ENCODE assay signal across 10 cellular contexts in the genomic region with DNA sequence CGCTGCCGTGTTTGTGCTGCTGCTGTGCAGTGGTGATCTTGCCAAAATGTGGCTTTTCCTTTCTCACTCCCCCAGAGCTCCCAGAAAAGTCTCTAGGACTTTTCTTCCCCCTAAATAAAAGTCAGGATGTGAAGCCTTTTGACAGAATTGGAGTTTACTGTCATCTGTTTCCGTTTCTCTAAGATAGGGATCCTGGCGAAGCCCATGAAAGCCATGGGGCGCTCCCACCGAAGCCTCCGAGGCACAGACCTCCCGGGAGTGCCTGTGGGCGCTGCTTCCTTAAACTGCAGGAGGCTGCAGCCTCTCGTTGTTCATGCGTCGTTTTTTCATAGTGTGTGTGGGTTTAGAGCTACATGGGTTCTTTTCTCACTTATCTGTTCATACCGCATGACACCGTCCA. TPM values are rescaled to one million over a fixed set of nuclear protein-coding genes. Genes with fewer than 3 reads are reported as not detected.
DNase-seq lines count a peak whose midpoint lies in the region; ATAC-seq and TF ChIP-seq lines count a peak whose summit lies in the region.
"Had no signal": no experiment of that assay in that cellular context is flagged by ENCODE, and none has a peak within 500 bp of the region (broad histone marks: within the 10 kb centered on the region; RNA-seq: fewer than 3 reads in every experiment).

No MANE protein-coding gene starts in this region.

- no peak for TF ChIP-seq EP300 in transverse colon (IDR thresholded peaks at IDR 0.05; ENCODE audit: low read depth)

- peak overlapping the region; percentile 89 for H3K27ac ChIP-seq in caudate nucleus (ENCODE audit: low read depth, low read length)
- H3K27ac ChIP-seq in mesenchymal stem cell (ENCODE audit: low read length, poor library complexity, severe bottlenecking), result peak overlapping the region; percentile 14
- H3K27ac ChIP-seq in transverse colon, result peak overlapping the region; percentile 49 to 85 (median 78)

- peak overlapping the region in 1 of 2 experiments; percentile 78 for H3K14ac ChIP-seq in mesenchymal stem cell (ENCODE audit: low read length in 2 of 2)

- intact Hi-C loops in transverse colon (cut with DNase I; ENCODE audit: low total_unique reads), result no loop called here

- H3K4me1 ChIP-seq in mesenchymal stem cell (ENCODE audit: control insufficient read depth, insufficient read depth, low read depth, low read length), result peaks cover 32% of the 10 kb centered on the region
- peaks cover 40 to 64% (median 47%) of the 10 kb centered on the region in 4 donors for H3K4me1 ChIP-seq in transverse colon

- in situ Hi-C loops in transverse colon (cut with MboI; ENCODE audit: low pct_ligation_motif_present in 1 of 4, low pct_unique_long_range_greater_than_20kb in 1 of 4, low sequenced_read_pairs in 3 of 4), result no loop called here

- H3K9ac ChIP-seq in mesenchymal stem cell (ENCODE audit: low read length), result peak overlapping the region; percentile 76

- H4K8ac ChIP-seq in mesenchymal stem cell (ENCODE audit: low read length), result peak overlapping the region; percentile 14

- no peak overlapping the region for H2AFZ ChIP-seq in mesenchymal stem cell (ENCODE audit: low read depth, low read length)

- H2AK5ac ChIP-seq in mesenchymal stem cell (ENCODE audit: low read length, severe bottlenecking), result no peak overlapping the region

- H3K36me3 ChIP-seq in mesenchymal stem cell (ENCODE audit: control insufficient read depth in 1 of 2, insufficient read depth in 2 of 2, low read depth in 1 of 2, low read length in 2 of 2) (no peaks in the 10 kb centered on the region), transverse colon (no peaks in the 10 kb centered on the region)

- H3K27me3 ChIP-seq in mesenchymal stem cell (ENCODE audit: control insufficient read depth in 1 of 2, insufficient read depth in 1 of 2, low read length in 2 of 2) (no peaks in the 10 kb centered on the region), transverse colon (no peaks in the 10 kb centered on the region)

- H3K4me2 ChIP-seq in mesenchymal stem cell (ENCODE audit: low read length, poor library complexity, severe bottlenecking), result peak overlapping the region; percentile 25

- peak overlapping the region; percentile 77 for H4K91ac ChIP-seq in mesenchymal stem cell (ENCODE audit: low read length)

- peak; percentile 29 for DNase-seq in OCI-M1 (lab: John Stamatoyannopoulos, UW)
- DNase-seq in caudate nucleus (lab: John Stamatoyannopoulos, UW), result peak in 6 of 61 donors; percentile 20 to 58 (median 36)
- no peak for DNase-seq in mesenchymal stem cell
- DNase-seq in transverse colon, result no peak
- DNase-seq in 8988T, result no peak
- DNase-seq in NCI-H524 treated with DMSO at 0.1 percent for 48 hours (lab: John Stamatoyannopoulos, UW), result no peak
- DNase-seq: immature natural killer cell, NCI-H510A had no signal

- H3K79me1 ChIP-seq in mesenchymal stem cell (replicated peaks; ENCODE audit: low read length, poor library complexity, severe bottlenecking), result peaks cover 33% of the 10 kb centered on the region

- 78% methylated on average over 13 of the region's 14 CpGs for WGBS in mesenchymal stem cell
- 36 to 54% methylated on average over 3 to 14 of the region's 14 CpGs for WGBS in transverse colon (ENCODE audit: low coverage in 1 of 2), 2 donors

- no peak for TF ChIP-seq POLR2A in transverse colon (IDR thresholded peaks at IDR 0.05)

- peak overlapping the region in 1 of 2 experiments; percentile 46 for H3K23ac ChIP-seq in mesenchymal stem cell (ENCODE audit: low read length in 2 of 2)

- peak overlapping the region; percentile 54 to 75 for H3K4ac ChIP-seq in mesenchymal stem cell (ENCODE audit: low read depth in 1 of 2, low read length in 2 of 2)

- peak overlapping the region; percentile 29 for H2BK120ac ChIP-seq in mesenchymal stem cell (ENCODE audit: low read depth, low read length)

- H3K4me3 ChIP-seq in mesenchymal stem cell (ENCODE audit: insufficient read depth in 1 of 2, low read depth in 1 of 2, low read length in 2 of 2) (peak overlapping the region in 1 of 2 experiments; percentile 48), transverse colon (no peak overlapping the region)

- peak overlapping the region in 1 of 2 experiments; percentile 87 for H2BK12ac ChIP-seq in mesenchymal stem cell (ENCODE audit: low read length in 2 of 2)

- no peak for TF ChIP-seq CTCF in transverse colon (IDR thresholded peaks at IDR 0.05)

- peak overlapping the region in 1 of 2 experiments; percentile 92 for H3K18ac ChIP-seq in mesenchymal stem cell (ENCODE audit: low read depth in 1 of 2, low read length in 2 of 2)

- no peak overlapping the region for H2BK5ac ChIP-seq in mesenchymal stem cell (ENCODE audit: low read depth, low read length, poor library complexity, severe bottlenecking)

- no peak overlapping the region for H2BK15ac ChIP-seq in mesenchymal stem cell (ENCODE audit: low read depth, poor library complexity, severe bottlenecking)

- ATAC-seq in GM18498 (IDR thresholded peaks at IDR 0.05; ENCODE audit: unreplicated experiment), result no peak
- ATAC-seq: stimulated activated effector memory CD8-positive, alpha-beta T cell treated with anti-CD3 and anti-CD28 coated beads, Interleukin-12 subunit alpha, Interleukin-12 subunit beta, amount 100 ng/mL, for 72 hours had no signal

- H3K9me3 ChIP-seq in mesenchymal stem cell (ENCODE audit: control insufficient read depth, low read length), result no peaks in the 10 kb centered on the region
- H3K9me3 ChIP-seq in transverse colon, result no peaks in the 10 kb centered on the region

RNA-seq across cellular contexts. Expression of gene ASAP2, which starts 56.8 kb away (rescaled TPM):
- 27.5 TPM for polyA plus RNA-seq in mesenchymal stem cell (2013, experiment 1 of 2)
- 23.9 TPM for polyA plus RNA-seq in mesenchymal stem cell (2013, experiment 2 of 2)
- 10 to 100 TPM; 33.2 to 62.1 (median 54.5) TPM for total RNA-seq in transverse colon

Comparison
In these comparisons a context has a peak if more than half of its experiments do, and no peak if none do; other contexts are left out.
1. H3K27ac ChIP-seq: peak in every context shown above with its lines; median percentile 89 in caudate nucleus; 78 in transverse colon; 14 in mesenchymal stem cell.